ENCODE assay signal across 1 cellular context in genomic region chr7:41612798-41613197, GRCh38.
TF ChIP-seq lines count a peak whose summit lies in the region.

No MANE protein-coding gene starts in this region.

TF ChIP-seq in GM23338, 12 proteins besides CTCF, POLR2A, EP300 and RAD21 (continued from another document):
- TF ChIP-seq ZNF462 (CRISPR knock-in tag; IDR thresholded peaks at IDR 0.05) (no peak), POLR2AphosphoS5 (IDR thresholded peaks at IDR 0.05; ENCODE audit: low read depth) (no peak)
